Comparison of ENCODE assay signal across 1 cellular context in the genomic region with DNA sequence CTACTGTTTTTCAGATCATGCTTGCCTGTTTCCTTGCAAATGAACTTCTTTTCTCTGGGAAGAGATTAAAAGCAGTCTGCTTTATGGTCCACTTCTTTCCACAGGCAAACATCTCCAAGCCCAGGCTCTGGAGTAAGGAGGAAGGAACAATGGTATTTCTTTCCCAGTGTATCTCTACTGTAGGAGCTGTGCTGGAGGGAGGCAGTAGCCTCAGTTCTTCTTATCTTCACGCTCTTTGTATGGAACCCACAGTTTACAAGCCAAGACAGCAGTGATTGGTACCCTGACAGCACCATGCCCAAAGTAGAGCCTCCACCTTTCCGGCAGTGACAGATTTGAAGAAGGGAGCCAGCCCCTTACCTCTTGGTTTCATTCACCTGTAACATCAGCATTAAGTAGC.
TF ChIP-seq lines count a peak whose summit lies in the region.

No MANE protein-coding gene starts in this region.

TF ChIP-seq in A549, 52 proteins besides CTCF, POLR2A, EP300 and RAD21 (continued from another document):
- TF ChIP-seq CBX8 (IDR thresholded peaks at IDR 0.05): no peak
- TF ChIP-seq ZNF302 (CRISPR knock-in tag; IDR thresholded peaks at IDR 0.05): no peak
- no peak for TF ChIP-seq GATA3 (IDR thresholded peaks at IDR 0.05; ENCODE audit: borderline replicate concordance)
TF ChIP-seq in A549: peak in this region for 0.
